Comparison of ENCODE assay signal across 9 cellular contexts in the genomic region with DNA sequence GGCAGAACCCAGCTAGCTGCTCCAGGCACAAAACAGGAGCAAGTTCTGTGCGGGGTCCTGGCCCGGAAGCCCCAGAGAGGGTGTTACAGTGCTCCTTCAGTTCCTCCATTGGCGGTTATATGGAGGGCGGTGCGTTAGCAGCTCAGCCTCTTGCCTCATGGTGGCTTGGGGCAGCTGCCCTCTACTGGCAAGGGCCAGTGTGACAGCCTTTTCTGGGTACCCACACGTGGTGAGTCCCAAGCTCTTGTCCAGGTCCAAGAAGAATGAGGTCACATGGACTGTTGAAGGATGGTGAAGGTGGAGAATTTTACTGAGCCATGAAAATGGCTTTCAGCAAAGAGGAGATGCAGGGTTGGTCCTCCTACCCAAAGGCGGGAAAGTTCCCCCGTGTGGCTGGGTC.
DNase-seq lines count a peak whose midpoint lies in the region; ATAC-seq and TF ChIP-seq lines count a peak whose summit lies in the region.
"Had no signal": no experiment of that assay in that cellular context is flagged by ENCODE, and none has a peak within 500 bp of the region (broad histone marks: within the 10 kb centered on the region; RNA-seq: fewer than 3 reads in every experiment).

No MANE protein-coding gene starts in this region.

- peaks cover 1% of the 10 kb centered on the region for H3K36me3 Mint-ChIP-seq in activated CD8-positive, alpha-beta memory T cell treated with anti-CD3 and anti-CD28 coated beads, Interleukin-2, amount 10 ng/mL, durations not matched to agents 7 days and 5 days
- H3K36me3 Mint-ChIP-seq in effector memory CD8-positive, alpha-beta T cell (ENCODE audit: insufficient read depth): no peaks in the 10 kb centered on the region

- H3K4me3 ChIP-seq in epithelial cell of proximal tubule (ENCODE audit: low read depth, low read length) (no peak overlapping the region), lower leg skin (ENCODE audit: low read depth, poor library complexity, severe bottlenecking) (no peak overlapping the region)
- H3K4me3 ChIP-seq: SK-N-MC had no signal

- peak; percentile 60 for DNase-seq in activated CD8-positive, alpha-beta memory T cell treated with anti-CD3 and anti-CD28 coated beads for 24 hours
- DNase-seq in activated CD8-positive, alpha-beta memory T cell treated with anti-CD3 and anti-CD28 coated beads, Interleukin-2, amount 10 ng/mL, durations not matched to agents 7 days and 5 days: no peak
- DNase-seq in NCI-H69 (lab: John Stamatoyannopoulos, UW): peak; percentile 21
- no peak for DNase-seq in epithelial cell of proximal tubule (ENCODE audit: low read depth)
- DNase-seq in stimulated activated CD4-positive, alpha-beta T cell treated with anti-CD3 and anti-CD28 coated beads, Interleukin-4, amount 100 ng/mL, for 48 hours (ENCODE audit: low read depth in 2 of 2): peak; percentile 24 to 26
- no peak for DNase-seq in effector memory CD8-positive, alpha-beta T cell
- no peak for DNase-seq in NCI-H446 treated with DMSO at 0.1 percent for 48 hours (lab: John Stamatoyannopoulos, UW)
- no peak for DNase-seq in lower leg skin (ENCODE audit: low spot score in 2 of 2)

- no peaks in the 10 kb centered on the region for H3K9me3 Mint-ChIP-seq in activated CD8-positive, alpha-beta memory T cell treated with anti-CD3 and anti-CD28 coated beads, Interleukin-2, amount 10 ng/mL, durations not matched to agents 7 days and 5 days (ENCODE audit: low read depth)
- H3K9me3 Mint-ChIP-seq in effector memory CD8-positive, alpha-beta T cell: no peaks in the 10 kb centered on the region

- H3K27me3 Mint-ChIP-seq in activated CD8-positive, alpha-beta memory T cell treated with anti-CD3 and anti-CD28 coated beads, Interleukin-2, amount 10 ng/mL, durations not matched to agents 7 days and 5 days: peaks cover 56% of the 10 kb centered on the region
- H3K27me3 Mint-ChIP-seq in effector memory CD8-positive, alpha-beta T cell: peaks cover 55 to 68% of the 10 kb centered on the region in 2 donors

- H3K4me1 Mint-ChIP-seq in activated CD8-positive, alpha-beta memory T cell treated with anti-CD3 and anti-CD28 coated beads, Interleukin-2, amount 10 ng/mL, durations not matched to agents 7 days and 5 days: peaks cover 17% of the 10 kb centered on the region
- peaks cover 4 to 5% of the 10 kb centered on the region in 2 donors for H3K4me1 Mint-ChIP-seq in effector memory CD8-positive, alpha-beta T cell (ENCODE audit: low read depth in 2 of 2)

- intact Hi-C loops in lower leg skin (cut with DNase I; ENCODE audit: low total_unique reads): no loop called here

- CTCF ChIA-PET in activated CD8-positive, alpha-beta memory T cell treated with anti-CD3 and anti-CD28 coated beads, Interleukin-2, amount 10 ng/mL, durations not matched to agents 7 days and 5 days (lab: Charles Lee): interaction anchor here (1.9 kb wide), 1 partner anchor 11 kb away, joined by 8 read pairs; no protein-coding TSS in a partner anchor

- H3K27ac Mint-ChIP-seq in activated CD8-positive, alpha-beta memory T cell treated with anti-CD3 and anti-CD28 coated beads, Interleukin-2, amount 10 ng/mL, durations not matched to agents 7 days and 5 days: no peak overlapping the region
- no peak overlapping the region for H3K27ac Mint-ChIP-seq in effector memory CD8-positive, alpha-beta T cell

- no peak for ATAC-seq in activated CD8-positive, alpha-beta memory T cell treated with anti-CD3 and anti-CD28 coated beads, Interleukin-2, amount 10 ng/mL, durations not matched to agents 7 days and 5 days
- no peak for ATAC-seq in effector memory CD8-positive, alpha-beta T cell (replicated peaks)

- no peak overlapping the region for H3K4me3 Mint-ChIP-seq in activated CD8-positive, alpha-beta memory T cell treated with anti-CD3 and anti-CD28 coated beads, Interleukin-2, amount 10 ng/mL, durations not matched to agents 7 days and 5 days
- no peak overlapping the region for H3K4me3 Mint-ChIP-seq in effector memory CD8-positive, alpha-beta T cell

- no peak for TF ChIP-seq POLR2A in lower leg skin (IDR thresholded peaks at IDR 0.05)

- peak; percentile 37 for TF ChIP-seq CTCF in epithelial cell of proximal tubule (conservative IDR thresholded peaks at IDR 0.05; ENCODE audit: low read depth, low read length)
- no peak for TF ChIP-seq CTCF in lower leg skin (IDR thresholded peaks at IDR 0.05)

- 85 to 93% methylated on average over 8 of the region's 8 CpGs for WGBS in lower leg skin, 2 donors

Comparison
In these comparisons a context has a peak if more than half of its experiments do, and no peak if none do; other contexts are left out.
1. DNase-seq: peak in activated CD8-positive, alpha-beta memory T cell treated with anti-CD3 and anti-CD28 coated beads for 24 hours (single experiment), NCI-H69 (single experiment) and stimulated activated CD4-positive, alpha-beta T cell treated with anti-CD3 and anti-CD28 coated beads, Interleukin-4, amount 100 ng/mL, for 48 hours (2 of 2); none in activated CD8-positive, alpha-beta memory T cell treated with anti-CD3 and anti-CD28 coated beads, Interleukin-2, amount 10 ng/mL, durations not matched to agents 7 days and 5 days (single experiment), epithelial cell of proximal tubule (single experiment), effector memory CD8-positive, alpha-beta T cell (0 of 3), NCI-H446 treated with DMSO at 0.1 percent for 48 hours (single experiment) and lower leg skin (0 of 2).